Comparison of ENCODE assay signal across 1 cellular context in the genomic region with DNA sequence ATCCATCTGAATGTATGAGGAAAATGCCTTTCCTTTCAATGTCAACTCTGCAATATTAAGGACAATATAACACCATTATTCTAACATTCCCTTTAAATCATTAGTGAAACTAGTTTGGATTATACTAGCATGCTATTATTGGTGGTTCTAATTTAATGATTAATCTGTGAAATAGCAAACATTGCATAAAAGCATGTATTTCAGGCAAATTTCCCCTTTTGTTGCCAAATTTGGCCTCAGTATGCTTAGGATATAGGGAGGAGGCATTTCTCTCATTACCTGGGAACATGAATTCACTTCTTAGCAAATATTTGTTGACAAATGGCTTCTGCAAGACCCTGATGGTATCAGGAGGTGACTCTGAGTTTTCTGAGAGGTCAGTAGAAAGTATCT.
TF ChIP-seq lines count a peak whose summit lies in the region.

No MANE protein-coding gene starts in this region.

TF ChIP-seq in GM12878, 131 proteins besides CTCF, POLR2A, EP300 and RAD21:
- TF ChIP-seq CBX3 (IDR thresholded peaks at IDR 0.05; ENCODE audit: borderline replicate concordance, low read depth) (no peak), MXI1 (IDR thresholded peaks at IDR 0.05; ENCODE audit: low read depth, low read length) (no peak), EED (IDR thresholded peaks at IDR 0.05; ENCODE audit: low read depth) (no peak), SMAD5 (IDR thresholded peaks at IDR 0.05; ENCODE audit: low read depth) (no peak), MAX (IDR thresholded peaks at IDR 0.05; ENCODE audit: low read depth, low read length) (no peak), ZBTB40 (IDR thresholded peaks at IDR 0.05; ENCODE audit: borderline replicate concordance) (no peak), WRNIP1 (IDR thresholded peaks at IDR 0.05; ENCODE audit: borderline replicate concordance, low read depth, low read length) (no peak)
- TF ChIP-seq, protein P1, sequence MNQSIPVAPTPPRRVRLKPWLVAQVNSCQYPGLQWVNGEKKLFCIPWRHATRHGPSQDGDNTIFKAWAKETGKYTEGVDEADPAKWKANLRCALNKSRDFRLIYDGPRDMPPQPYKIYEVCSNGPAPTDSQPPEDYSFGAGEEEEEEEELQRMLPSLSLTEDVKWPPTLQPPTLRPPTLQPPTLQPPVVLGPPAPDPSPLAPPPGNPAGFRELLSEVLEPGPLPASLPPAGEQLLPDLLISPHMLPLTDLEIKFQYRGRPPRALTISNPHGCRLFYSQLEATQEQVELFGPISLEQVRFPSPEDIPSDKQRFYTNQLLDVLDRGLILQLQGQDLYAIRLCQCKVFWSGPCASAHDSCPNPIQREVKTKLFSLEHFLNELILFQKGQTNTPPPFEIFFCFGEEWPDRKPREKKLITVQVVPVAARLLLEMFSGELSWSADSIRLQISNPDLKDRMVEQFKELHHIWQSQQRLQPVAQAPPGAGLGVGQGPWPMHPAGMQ (IDR thresholded peaks at IDR 0.05; ENCODE audit: borderline replicate concordance), result no peak
